In the genomic region with DNA sequence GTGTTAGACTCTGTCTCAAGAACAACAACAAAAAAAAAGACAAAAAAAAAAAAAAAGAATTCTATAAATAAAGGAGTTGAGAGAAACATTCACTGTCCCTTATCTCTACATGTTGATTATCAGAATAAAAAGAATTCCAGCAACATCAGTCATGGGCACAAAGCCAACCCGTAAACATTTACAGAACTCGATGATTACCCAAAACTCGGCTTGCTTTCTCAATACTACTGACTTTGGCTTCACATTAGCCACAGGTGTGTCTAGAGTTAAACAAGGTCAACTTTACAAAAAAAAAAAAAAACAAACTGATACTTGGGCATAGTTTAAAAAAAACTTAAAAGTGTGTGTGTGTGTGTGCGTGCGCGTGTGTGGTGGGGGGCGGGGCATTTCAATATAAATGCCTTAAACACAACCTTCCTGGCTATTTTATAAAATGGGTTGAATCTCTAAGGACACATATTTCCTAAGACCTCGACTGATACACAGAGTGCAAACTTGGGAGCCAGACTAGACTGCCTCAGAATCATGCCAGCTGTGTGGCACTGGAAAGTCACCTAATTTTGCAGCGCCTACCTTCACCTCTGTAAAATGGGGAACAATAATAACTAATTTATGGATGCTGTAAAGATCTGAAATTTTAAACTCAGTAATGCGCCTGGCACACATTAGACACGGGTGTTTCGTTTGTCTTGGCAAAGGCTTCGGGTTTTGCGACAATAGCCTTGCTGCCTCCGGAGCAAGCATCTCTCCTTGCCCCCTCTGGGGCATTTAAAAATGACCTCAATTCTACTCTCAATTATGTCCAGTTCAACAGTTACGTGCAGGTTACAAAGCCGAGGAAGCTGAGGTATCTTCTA, we compare ENCODE assay signal across 8 cellular contexts. TPM values are rescaled to one million over a fixed set of nuclear protein-coding genes. Genes with fewer than 3 reads are reported as not detected.
DNase-seq lines count a peak whose midpoint lies in the region; ATAC-seq, FAIRE-seq and TF ChIP-seq lines count a peak whose summit lies in the region.

No MANE protein-coding gene starts in this region.

- ATAC-seq in HG02885 (IDR thresholded peaks at IDR 0.05; ENCODE audit: poor library complexity, unreplicated experiment): peak; percentile 22
- peak; percentile 2 for ATAC-seq in effector memory CD8-positive, alpha-beta T cell (replicated peaks)
- ATAC-seq in naive B cell (ENCODE audit: low read depth in 2 of 2): peak; percentile 4 to 7
- ATAC-seq in omental fat pad (ENCODE audit: low FRiP score): no peak

- H3K9me3 ChIP-seq in OCI-LY3 (ENCODE audit: insufficient read depth, low read length): no peaks in the 10 kb centered on the region

- 0 out of 2 replicates have a peak, but pooled peaks cover under 1% of the 10 kb centered on the region for H4K20me1 ChIP-seq in OCI-LY3 (ENCODE audit: insufficient read depth, low read length)

- H3K9me3 Mint-ChIP-seq in effector memory CD8-positive, alpha-beta T cell: no peaks in the 10 kb centered on the region
- H3K9me3 Mint-ChIP-seq in naive B cell: no peaks in the 10 kb centered on the region

- no peaks in the 10 kb centered on the region for H3K27me3 ChIP-seq in OCI-LY3 (ENCODE audit: low read depth, low read length)

- peak overlapping the region; percentile 86 for H3K4me3 ChIP-seq in OCI-LY3 (ENCODE audit: low read length)

- H3K4me1 Mint-ChIP-seq in effector memory CD8-positive, alpha-beta T cell (ENCODE audit: low read depth in 2 of 2): peaks cover 15 to 20% of the 10 kb centered on the region in 2 donors
- peaks cover 16 to 65% (median 21%) of the 10 kb centered on the region in 3 donors for H3K4me1 Mint-ChIP-seq in naive B cell

- H3K4me2 ChIP-seq in OCI-LY3 (ENCODE audit: low read length): peak overlapping the region; percentile 83

- H3K36me3 Mint-ChIP-seq in effector memory CD8-positive, alpha-beta T cell (ENCODE audit: insufficient read depth): peaks cover 2% of the 10 kb centered on the region
- H3K36me3 Mint-ChIP-seq in naive B cell: no peaks in the 10 kb centered on the region

- H3K9ac ChIP-seq in OCI-LY3 (ENCODE audit: low read length): peak overlapping the region; percentile 74

- H3K4me3 Mint-ChIP-seq in effector memory CD8-positive, alpha-beta T cell: peak overlapping the region; percentile 79 to 86
- peak overlapping the region; percentile 81 to 96 (median 92) for H3K4me3 Mint-ChIP-seq in naive B cell

- no peaks in the 10 kb centered on the region for H3K27me3 Mint-ChIP-seq in effector memory CD8-positive, alpha-beta T cell
- H3K27me3 Mint-ChIP-seq in naive B cell: no peaks in the 10 kb centered on the region

- peak overlapping the region; percentile 42 to 52 for H3K27ac Mint-ChIP-seq in effector memory CD8-positive, alpha-beta T cell
- peak overlapping the region in 4 of 6 donors; percentile 68 to 89 (median 79) for H3K27ac Mint-ChIP-seq in naive B cell

- peak; percentile 36 for DNase-seq in AG20443 (ENCODE audit: low spot score)
- DNase-seq in GM18507 (ENCODE audit: extremely low spot score, insufficient read length, low read depth): no peak
- no peak for DNase-seq in effector memory CD8-positive, alpha-beta T cell
- DNase-seq in naive B cell: no peak
- DNase-seq in omental fat pad (ENCODE audit: low spot score): no peak
- no peak for DNase-seq in NCI-H510A (lab: John Stamatoyannopoulos, UW)

- peaks cover 48% of the 10 kb centered on the region for H3K79me2 ChIP-seq in OCI-LY3 (ENCODE audit: low read length)

- FAIRE-seq in GM18507 (lab: Jason Lieb, UNC): peak; percentile 5

- no peak overlapping the region for H3K27ac ChIP-seq in OCI-LY3 (ENCODE audit: low read length)

- H2AFZ ChIP-seq in OCI-LY3 (ENCODE audit: low read depth, low read length): peak overlapping the region; percentile 30; the same call in 1 of the 2 replicates

- no peak for TF ChIP-seq CTCF in OCI-LY3 (IDR thresholded peaks at IDR 0.05; ENCODE audit: low read depth, low read length)
- TF ChIP-seq CTCF in omental fat pad (IDR thresholded peaks at IDR 0.05): no peak

- peaks cover 12% of the 10 kb centered on the region for H3K36me3 ChIP-seq in OCI-LY3 (replicated peaks; ENCODE audit: low read depth, low read length)

- peaks cover 9% of the 10 kb centered on the region for H3K4me1 ChIP-seq in OCI-LY3 (ENCODE audit: low read length)

RNA-seq across cellular contexts. Expression of gene EBPL, which starts 0.9 kb away (rescaled TPM):
- polyA plus RNA-seq in naive B cell (ENCODE audit: low read depth in 6 of 6): 10 to 100 TPM; 41.4 to 77.2 (median 65.8) TPM
- total RNA-seq in omental fat pad: 10 to 100 TPM; 36.1 to 51.7 (median 39.6) TPM
